ENCODE assay signal across 9 cellular contexts in genomic region chr2:188437537-188437936, GRCh38.
"Had no signal": no experiment of that assay in that cellular context is flagged by ENCODE, and none has a peak within 500 bp of the region (broad histone marks: within the 10 kb centered on the region; RNA-seq: fewer than 3 reads in every experiment).

No MANE protein-coding gene starts in this region.

- H3K4me3 ChIP-seq: GM23338 had no signal

- ATAC-seq: GM23338 had no signal

- H2AFZ ChIP-seq: GM23338 had no signal

- DNase-seq: H9, HCEC 1CT, HFFc6, IMR-90, Karpas-422, KBM-7 had no signal

- H3K4me2 ChIP-seq: GM23338, KMS-11 had no signal

- H3K9ac ChIP-seq: KMS-11 had no signal

- H3K27ac ChIP-seq: HL-60, KMS-11 had no signal
